In the genomic region with DNA sequence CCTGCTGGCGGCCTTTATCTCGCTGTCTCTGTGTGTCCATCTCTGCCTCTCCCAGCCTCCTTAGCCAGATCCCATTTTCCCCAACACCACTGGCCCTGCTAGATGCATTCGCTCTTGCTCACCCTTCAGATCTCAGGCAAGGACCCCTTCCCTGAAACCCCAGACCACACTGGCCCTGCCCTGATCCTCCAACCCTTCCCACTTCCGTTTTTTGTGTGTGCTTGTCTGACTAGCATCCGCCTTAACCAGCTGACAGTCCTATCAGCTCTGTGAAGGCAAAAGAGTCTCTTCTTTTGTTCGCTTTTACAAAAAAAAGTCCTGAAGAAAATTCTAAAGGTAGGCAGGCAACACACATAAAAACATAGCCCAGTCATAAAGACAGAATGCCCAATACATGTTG, we compare ENCODE assay signal across 9 cellular contexts. TPM values are rescaled to one million over a fixed set of nuclear protein-coding genes. Genes with fewer than 3 reads are reported as not detected.
A peak's percentile ranks its signal among the peaks of the same experiment; 100 is the strongest.
DNase-seq lines count a peak whose midpoint lies in the region; ATAC-seq and TF ChIP-seq lines count a peak whose summit lies in the region.
"Had no signal": no experiment of that assay in that cellular context is flagged by ENCODE, and none has a peak within 500 bp of the region (broad histone marks: within the 10 kb centered on the region; RNA-seq: fewer than 3 reads in every experiment).

No MANE protein-coding gene starts in this region.

- peak overlapping the region; percentile 16; the same call in 1 of the 2 replicates for H3K27ac Mint-ChIP-seq in HFFc6
- peak overlapping the region; percentile 36 to 47 for H3K27ac Mint-ChIP-seq in effector memory CD8-positive, alpha-beta T cell

- peaks cover 66% of the 10 kb centered on the region for H3K4me1 ChIP-seq in OCI-LY3 (ENCODE audit: low read length)
- peaks cover 0 to 76% (median 53%) of the 10 kb centered on the region in 4 donors for H3K4me1 ChIP-seq in sigmoid colon
- H3K4me1 ChIP-seq in gastrocnemius medialis: peaks cover 4 to 10% of the 10 kb centered on the region in 2 donors

- peaks cover 5% of the 10 kb centered on the region; the same call in 1 of the 2 replicates for H3K27me3 Mint-ChIP-seq in HFFc6 (ENCODE audit: insufficient read depth)
- H3K27me3 Mint-ChIP-seq in effector memory CD8-positive, alpha-beta T cell: peaks cover 64 to 68% of the 10 kb centered on the region in 2 donors

- H3K9me3 Mint-ChIP-seq in HFFc6: no peaks in the 10 kb centered on the region; the same call in 1 of the 2 replicates
- H3K9me3 Mint-ChIP-seq in effector memory CD8-positive, alpha-beta T cell: no peaks in the 10 kb centered on the region

- H3K27me3 ChIP-seq in OCI-LY3 (ENCODE audit: low read depth, low read length) (peaks cover 35% of the 10 kb centered on the region), sigmoid colon (no peaks in the 10 kb centered on the region), gastrocnemius medialis (no peaks in the 10 kb centered on the region)

- TF ChIP-seq EP300 in sigmoid colon (IDR thresholded peaks at IDR 0.05): no peak

- H3K9ac ChIP-seq in OCI-LY3 (ENCODE audit: low read length): peak overlapping the region; percentile 54

- intact Hi-C loops in sigmoid colon (cut with DNase I): no loop called here
- intact Hi-C loops in gastrocnemius medialis (cut with DNase I; ENCODE audit: low total_unique reads): no loop called here

- no peaks in the 10 kb centered on the region for H3K36me3 Mint-ChIP-seq in HFFc6 (ENCODE audit: low read depth)
- H3K36me3 Mint-ChIP-seq in effector memory CD8-positive, alpha-beta T cell (ENCODE audit: insufficient read depth): no peaks in the 10 kb centered on the region

- H3K4me3 ChIP-seq in OCI-LY3 (ENCODE audit: low read length): peak overlapping the region; percentile 70
- H3K4me3 ChIP-seq in sigmoid colon: no peak overlapping the region
- H3K4me3 ChIP-seq in gastrocnemius medialis: no peak overlapping the region

- in situ Hi-C loops in gastrocnemius medialis (cut with MboI; ENCODE audit: low sequenced_read_pairs in 4 of 4): no loop called here

- H3K36me3 ChIP-seq in OCI-LY3 (replicated peaks; ENCODE audit: low read depth, low read length) (no peaks in the 10 kb centered on the region), sigmoid colon (no peaks in the 10 kb centered on the region), gastrocnemius medialis (no peaks in the 10 kb centered on the region)

- H3K27ac ChIP-seq in OCI-LY3 (ENCODE audit: low read length) (peak overlapping the region; percentile 94), sigmoid colon (peak overlapping the region; percentile 71 to 75 (median 72)), gastrocnemius medialis (no peak overlapping the region)

- peak overlapping the region; percentile 8; the same call in 1 of the 2 replicates for H3K4me3 Mint-ChIP-seq in HFFc6
- peak overlapping the region in 1 of 2 donors; percentile 67 for H3K4me3 Mint-ChIP-seq in effector memory CD8-positive, alpha-beta T cell

- 66 to 76% methylated on average over 6 of the region's 6 CpGs for WGBS in sigmoid colon, 2 donors

- DNase-seq in HFFc6: no peak
- no peak for DNase-seq in effector memory CD8-positive, alpha-beta T cell
- DNase-seq in sigmoid colon: no peak
- no peak for DNase-seq in stimulated activated CD4-positive, alpha-beta T cell treated with anti-CD3 and anti-CD28 coated beads, Interleukin-12 subunit alpha, Interleukin-12 subunit beta, amount 100 ng/mL, for 4 hours
- DNase-seq in gastrocnemius medialis: no peak
- DNase-seq: stimulated activated CD4-positive, alpha-beta T cell treated with anti-CD3 and anti-CD28 coated beads, Interleukin-4, amount 100 ng/mL, for 1 hour; T-helper 9 cell had no signal

- H3K4me1 Mint-ChIP-seq in HFFc6 (ENCODE audit: low read depth): peaks cover 25% of the 10 kb centered on the region
- H3K4me1 Mint-ChIP-seq in effector memory CD8-positive, alpha-beta T cell (ENCODE audit: low read depth in 2 of 2): peaks cover 0 to 3% of the 10 kb centered on the region in 2 donors

- TF ChIP-seq POLR2A in sigmoid colon (IDR thresholded peaks at IDR 0.05) (no peak), gastrocnemius medialis (IDR thresholded peaks at IDR 0.05) (no peak)

- TF ChIP-seq CTCF in HFFc6 (IDR thresholded peaks at IDR 0.05): no peak
- TF ChIP-seq CTCF in OCI-LY3 (IDR thresholded peaks at IDR 0.05; ENCODE audit: low read depth, low read length): no peak
- no peak for TF ChIP-seq CTCF in sigmoid colon (IDR thresholded peaks at IDR 0.05)
- TF ChIP-seq CTCF in gastrocnemius medialis (IDR thresholded peaks at IDR 0.05 in 4 of 5, conservative IDR thresholded peaks at IDR 0.05 in 1 of 5): no peak

- no peaks in the 10 kb centered on the region for H4K20me1 ChIP-seq in OCI-LY3 (ENCODE audit: insufficient read depth, low read length)

- H3K9me3 ChIP-seq in OCI-LY3 (ENCODE audit: insufficient read depth, low read length): no peaks in the 10 kb centered on the region
- no peaks in the 10 kb centered on the region for H3K9me3 ChIP-seq in sigmoid colon
- no peaks in the 10 kb centered on the region for H3K9me3 ChIP-seq in gastrocnemius medialis

- no peaks in the 10 kb centered on the region for H3K79me2 ChIP-seq in OCI-LY3 (ENCODE audit: low read length)

- H3K4me2 ChIP-seq in OCI-LY3 (ENCODE audit: low read length): peak overlapping the region; percentile 85

- no peak overlapping the region for H2AFZ ChIP-seq in OCI-LY3 (ENCODE audit: low read depth, low read length)

- ATAC-seq in effector memory CD8-positive, alpha-beta T cell (replicated peaks): peak; percentile 40
- ATAC-seq in gastrocnemius medialis (no peak), GM21360 (IDR thresholded peaks at IDR 0.05; ENCODE audit: unreplicated experiment) (no peak)

RNA-seq across cellular contexts. Expression of a gene that starts 28.7 kb away (rescaled TPM):
- total RNA-seq in HFFc6 (2021; fragmentation: NEBNext Ultra II Directional; extraction: Animal tissue kit (Norgen Biotek cat#: 25700)): 1 to 10 TPM in 4 of 6 experiments, under 1 TPM in 2; 0.88 to 8.7 (median 1.1) TPM
- total RNA-seq in sigmoid colon (10 to 100 TPM; 29.9 to 57.9 (median 43.8) TPM), gastrocnemius medialis (10 to 100 TPM in 3 of 4 donors, 1 to 10 TPM in 1; 9.0 to 32.2 (median 20.3) TPM)
- polyA plus RNA-seq in sigmoid colon: 1 to 10 TPM; 2.4 to 8.7 (median 3.5) TPM

Comparison
In these comparisons a context has a peak if more than half of its experiments do, and no peak if none do; other contexts are left out.
1. H3K27ac ChIP-seq: peak in OCI-LY3 (single experiment) and sigmoid colon (4 of 4); none in gastrocnemius medialis (0 of 4).